18 cellular contexts compared by ENCODE assay signal in genomic region chr4:30434656-30435055, GRCh38.
A peak's percentile ranks its signal among the peaks of the same experiment; 100 is the strongest.
DNase-seq lines count a peak whose midpoint lies in the region; ATAC-seq and TF ChIP-seq lines count a peak whose summit lies in the region.
"Had no signal": no experiment of that assay in that cellular context is flagged by ENCODE, and none has a peak within 500 bp of the region (broad histone marks: within the 10 kb centered on the region; RNA-seq: fewer than 3 reads in every experiment).

No MANE protein-coding gene starts in this region.

- CTCF ChIA-PET in SK-N-SH (lab: Yijun Ruan, JAX), result no interaction called here

- no peak overlapping the region for H3K4me3 ChIP-seq in SK-N-SH (ENCODE audit: low read depth in 2 of 2, low read length in 1 of 2)
- H3K4me3 ChIP-seq in GM23338, result no peak overlapping the region
- H3K4me3 ChIP-seq: A549, BLaER1, K562 had no signal

- POLR2A ChIA-PET in SK-N-SH (lab: Yijun Ruan, JAX), result no interaction called here

- no peaks in the 10 kb centered on the region for H3K4me1 Mint-ChIP-seq in GM23338
- H3K4me1 Mint-ChIP-seq: CD14-positive monocyte; CD4-positive, alpha-beta memory T cell; H9 had no signal

- no peaks in the 10 kb centered on the region for H4K20me1 ChIP-seq in SK-N-SH (ENCODE audit: insufficient read depth)
- H4K20me1 ChIP-seq in GM23338 (replicated peaks; ENCODE audit: insufficient read depth), result no peaks in the 10 kb centered on the region
- H4K20me1 ChIP-seq: BLaER1 had no signal

- H3K36me3 ChIP-seq in SK-N-SH (replicated peaks in 1 of 2; ENCODE audit: control insufficient read depth in 1 of 2, insufficient read depth in 2 of 2, low read length in 1 of 2), result no peaks in the 10 kb centered on the region
- H3K36me3 ChIP-seq in GM23338 (ENCODE audit: insufficient read depth), result no peaks in the 10 kb centered on the region
- H3K36me3 ChIP-seq: BLaER1 had no signal

- H3K36me3 Mint-ChIP-seq in GM23338 (ENCODE audit: low read depth), result no peaks in the 10 kb centered on the region
- H3K36me3 Mint-ChIP-seq: CD14-positive monocyte; CD4-positive, alpha-beta memory T cell had no signal

- H3F3A ChIP-seq in SK-N-SH (replicated peaks; ENCODE audit: insufficient read depth), result peaks cover 4% of the 10 kb centered on the region
- no peaks in the 10 kb centered on the region for H3F3A ChIP-seq in GM23338 (replicated peaks; ENCODE audit: low read depth)

- H3K9me3 ChIP-seq in SK-N-SH, result no peaks in the 10 kb centered on the region
- H3K9me3 ChIP-seq: A549, BLaER1 had no signal

- H3K9me2 ChIP-seq in SK-N-SH (no peaks in the 10 kb centered on the region; the same call in 1 of the 2 replicates), GM23338 (ENCODE audit: insufficient read depth) (peaks cover 3% of the 10 kb centered on the region)

- ATAC-seq in SK-N-SH treated with all-trans-retinoic acid at 6 μM for 48 hours (no peak), GM23338 (no peak), HG02798 (IDR thresholded peaks at IDR 0.05; ENCODE audit: poor library complexity, unreplicated experiment) (no peak), esophagus mucosa (no peak)
- ATAC-seq: A549, K562 had no signal

- no peak overlapping the region for H3K4me3 Mint-ChIP-seq in GM23338
- H3K4me3 Mint-ChIP-seq: CD14-positive monocyte; CD4-positive, alpha-beta memory T cell; H9 had no signal

- no peaks in the 10 kb centered on the region for H3K27me3 ChIP-seq in SK-N-SH (ENCODE audit: insufficient read depth)
- H3K27me3 ChIP-seq in GM23338 (ENCODE audit: insufficient read depth), result no peaks in the 10 kb centered on the region
- H3K27me3 ChIP-seq: BLaER1 had no signal

- H3K4me2 ChIP-seq in SK-N-SH (peak overlapping the region; percentile 46), GM23338 (no peak overlapping the region)
- H3K4me2 ChIP-seq: A549, BLaER1 had no signal

- H3K79me2 ChIP-seq in SK-N-SH (ENCODE audit: insufficient read depth) (no peaks in the 10 kb centered on the region), GM23338 (replicated peaks; ENCODE audit: insufficient read depth) (no peaks in the 10 kb centered on the region)

- TF ChIP-seq EP300 in SK-N-SH (IDR thresholded peaks at IDR 0.05; ENCODE audit: borderline replicate concordance in 1 of 2, low read depth in 1 of 2, low read length in 1 of 2), result no peak

- H3K27ac Mint-ChIP-seq in GM23338, result no peak overlapping the region
- H3K27ac Mint-ChIP-seq: CD14-positive monocyte; CD4-positive, alpha-beta memory T cell; H9 had no signal

- no peak overlapping the region for H2AFZ ChIP-seq in SK-N-SH (ENCODE audit: low read depth)
- H2AFZ ChIP-seq in GM23338, result peak overlapping the region; percentile 33; the same call in 1 of the 2 replicates

- no peaks in the 10 kb centered on the region for H3K27me3 Mint-ChIP-seq in GM23338 (ENCODE audit: insufficient read depth, low read depth, poor library complexity)
- H3K27me3 Mint-ChIP-seq: CD4-positive, alpha-beta memory T cell had no signal

- TF ChIP-seq CTCF in SK-N-SH (IDR thresholded peaks at IDR 0.05) (no peak), GM23338 (conservative IDR thresholded peaks at IDR 0.05; ENCODE audit: low read depth in 2 of 2) (no peak)

- no peak for DNase-seq in SK-N-SH
- DNase-seq in GM23338 (ENCODE audit: low spot score), result no peak
- DNase-seq in OCI-M1 (lab: John Stamatoyannopoulos, UW), result peak; percentile 27
- no peak for DNase-seq in T-helper 9 cell
- DNase-seq: CD4-positive, alpha-beta memory T cell; DND-41; GDM1; H9; IMR-90 had no signal

- H3K9me3 Mint-ChIP-seq in GM23338, result no peaks in the 10 kb centered on the region
- H3K9me3 Mint-ChIP-seq: H9 had no signal

- H3K27ac ChIP-seq in SK-N-SH (ENCODE audit: low read depth in 2 of 2, low read length in 1 of 2), result no peak overlapping the region
- H3K27ac ChIP-seq in GM23338 (ENCODE audit: low read depth), result no peak overlapping the region
- H3K27ac ChIP-seq: 22Rv1, A549, BLaER1, HL-60 had no signal

- TF ChIP-seq RAD21 in SK-N-SH (IDR thresholded peaks at IDR 0.05; ENCODE audit: low read length), result no peak

- H3K4me1 ChIP-seq in SK-N-SH (ENCODE audit: control insufficient read depth in 1 of 2, insufficient read depth in 2 of 2, low read depth in 1 of 2, low read length in 1 of 2) (no peaks in the 10 kb centered on the region; a peak in 1 of 4 replicates), GM23338 (ENCODE audit: insufficient read depth) (no peaks in the 10 kb centered on the region)
- H3K4me1 ChIP-seq: A549, BLaER1 had no signal

- WGBS in SK-N-SH (ENCODE audit: low lambda C conversion rate), result 7% methylated on average over 2 of the region's 2 CpGs

- H3K9ac ChIP-seq in SK-N-SH, result no peak overlapping the region
- H3K9ac ChIP-seq: BLaER1 had no signal

TF ChIP-seq in SK-N-SH, 30 proteins besides CTCF, POLR2A, EP300 and RAD21:
- TF ChIP-seq TCF12 (IDR thresholded peaks at IDR 0.05) (no peak), MAX (IDR thresholded peaks at IDR 0.05; ENCODE audit: low read depth) (no peak)

TF ChIP-seq in SK-N-SH treated with all-trans-retinoic acid at 6 μM for 48 hours, 23 proteins besides CTCF, POLR2A, EP300 and RAD21 (continues in another document):
- no peak for TF ChIP-seq ZFP30 (CRISPR knock-in tag; IDR thresholded peaks at IDR 0.05)
- no peak for TF ChIP-seq TOX (CRISPR knock-in tag; IDR thresholded peaks at IDR 0.05; ENCODE audit: borderline replicate concordance)
- TF ChIP-seq, protein P1, sequence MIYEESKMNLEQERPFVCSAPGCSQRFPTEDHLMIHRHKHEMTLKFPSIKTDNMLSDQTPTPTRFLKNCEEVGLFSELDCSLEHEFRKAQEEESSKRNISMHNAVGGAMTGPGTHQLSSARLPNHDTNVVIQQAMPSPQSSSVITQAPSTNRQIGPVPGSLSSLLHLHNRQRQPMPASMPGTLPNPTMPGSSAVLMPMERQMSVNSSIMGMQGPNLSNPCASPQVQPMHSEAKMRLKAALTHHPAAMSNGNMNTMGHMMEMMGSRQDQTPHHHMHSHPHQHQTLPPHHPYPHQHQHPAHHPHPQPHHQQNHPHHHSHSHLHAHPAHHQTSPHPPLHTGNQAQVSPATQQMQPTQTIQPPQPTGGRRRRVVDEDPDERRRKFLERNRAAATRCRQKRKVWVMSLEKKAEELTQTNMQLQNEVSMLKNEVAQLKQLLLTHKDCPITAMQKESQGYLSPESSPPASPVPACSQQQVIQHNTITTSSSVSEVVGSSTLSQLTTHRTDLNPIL (CRISPR knock-in tag; IDR thresholded peaks at IDR 0.05; ENCODE audit: low read depth), result no peak
- no peak for TF ChIP-seq POU6F1 (CRISPR knock-in tag; IDR thresholded peaks at IDR 0.05; ENCODE audit: borderline replicate concordance, low read depth)
- TF ChIP-seq ZNF565 (CRISPR knock-in tag; conservative IDR thresholded peaks at IDR 0.05; ENCODE audit: low read depth), result no peak
- TF ChIP-seq OSR1 (CRISPR knock-in tag; IDR thresholded peaks at IDR 0.05), result no peak
- TF ChIP-seq ZNF8 (CRISPR knock-in tag; IDR thresholded peaks at IDR 0.05), result no peak
- no peak for TF ChIP-seq SNAI2 (CRISPR knock-in tag; IDR thresholded peaks at IDR 0.05)
- TF ChIP-seq BACH2 (CRISPR knock-in tag; IDR thresholded peaks at IDR 0.05; ENCODE audit: borderline replicate concordance), result no peak

TF ChIP-seq in GM23338, 12 proteins besides CTCF, POLR2A, EP300 and RAD21 (continues in another document):
- TF ChIP-seq, protein P2, sequence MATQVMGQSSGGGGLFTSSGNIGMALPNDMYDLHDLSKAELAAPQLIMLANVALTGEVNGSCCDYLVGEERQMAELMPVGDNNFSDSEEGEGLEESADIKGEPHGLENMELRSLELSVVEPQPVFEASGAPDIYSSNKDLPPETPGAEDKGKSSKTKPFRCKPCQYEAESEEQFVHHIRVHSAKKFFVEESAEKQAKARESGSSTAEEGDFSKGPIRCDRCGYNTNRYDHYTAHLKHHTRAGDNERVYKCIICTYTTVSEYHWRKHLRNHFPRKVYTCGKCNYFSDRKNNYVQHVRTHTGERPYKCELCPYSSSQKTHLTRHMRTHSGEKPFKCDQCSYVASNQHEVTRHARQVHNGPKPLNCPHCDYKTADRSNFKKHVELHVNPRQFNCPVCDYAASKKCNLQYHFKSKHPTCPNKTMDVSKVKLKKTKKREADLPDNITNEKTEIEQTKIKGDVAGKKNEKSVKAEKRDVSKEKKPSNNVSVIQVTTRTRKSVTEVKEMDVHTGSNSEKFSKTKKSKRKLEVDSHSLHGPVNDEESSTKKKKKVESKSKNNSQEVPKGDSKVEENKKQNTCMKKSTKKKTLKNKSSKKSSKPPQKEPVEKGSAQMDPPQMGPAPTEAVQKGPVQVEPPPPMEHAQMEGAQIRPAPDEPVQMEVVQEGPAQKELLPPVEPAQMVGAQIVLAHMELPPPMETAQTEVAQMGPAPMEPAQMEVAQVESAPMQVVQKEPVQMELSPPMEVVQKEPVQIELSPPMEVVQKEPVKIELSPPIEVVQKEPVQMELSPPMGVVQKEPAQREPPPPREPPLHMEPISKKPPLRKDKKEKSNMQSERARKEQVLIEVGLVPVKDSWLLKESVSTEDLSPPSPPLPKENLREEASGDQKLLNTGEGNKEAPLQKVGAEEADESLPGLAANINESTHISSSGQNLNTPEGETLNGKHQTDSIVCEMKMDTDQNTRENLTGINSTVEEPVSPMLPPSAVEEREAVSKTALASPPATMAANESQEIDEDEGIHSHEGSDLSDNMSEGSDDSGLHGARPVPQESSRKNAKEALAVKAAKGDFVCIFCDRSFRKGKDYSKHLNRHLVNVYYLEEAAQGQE (IDR thresholded peaks at IDR 0.05; ENCODE audit: unreplicated experiment), result no peak
- no peak for TF ChIP-seq NANOG (IDR thresholded peaks at IDR 0.05; ENCODE audit: borderline replicate concordance)
- TF ChIP-seq STAT1 (IDR thresholded peaks at IDR 0.05; ENCODE audit: unreplicated experiment), result no peak
- no peak for TF ChIP-seq ETS1 (IDR thresholded peaks at IDR 0.05)
- TF ChIP-seq ZNF114 (CRISPR knock-in tag; IDR thresholded peaks at IDR 0.05), result no peak
- TF ChIP-seq EZH2phosphoT487 (IDR thresholded peaks at IDR 0.05; ENCODE audit: unreplicated experiment), result no peak
- no peak for TF ChIP-seq POLR2AphosphoS5 (IDR thresholded peaks at IDR 0.05; ENCODE audit: low read depth)
- TF ChIP-seq ZNF331 (CRISPR knock-in tag; IDR thresholded peaks at IDR 0.05; ENCODE audit: low read depth), result no peak
- TF ChIP-seq EZH2 (IDR thresholded peaks at IDR 0.05; ENCODE audit: low read depth, unreplicated experiment), result no peak
- no peak for TF ChIP-seq JUNB (IDR thresholded peaks at IDR 0.05; ENCODE audit: unreplicated experiment)
- no peak for TF ChIP-seq CREB1 (CRISPR knock-in tag; IDR thresholded peaks at IDR 0.05; ENCODE audit: low read depth)
